ENCODE assay signal across 1 cellular context in the genomic region with DNA sequence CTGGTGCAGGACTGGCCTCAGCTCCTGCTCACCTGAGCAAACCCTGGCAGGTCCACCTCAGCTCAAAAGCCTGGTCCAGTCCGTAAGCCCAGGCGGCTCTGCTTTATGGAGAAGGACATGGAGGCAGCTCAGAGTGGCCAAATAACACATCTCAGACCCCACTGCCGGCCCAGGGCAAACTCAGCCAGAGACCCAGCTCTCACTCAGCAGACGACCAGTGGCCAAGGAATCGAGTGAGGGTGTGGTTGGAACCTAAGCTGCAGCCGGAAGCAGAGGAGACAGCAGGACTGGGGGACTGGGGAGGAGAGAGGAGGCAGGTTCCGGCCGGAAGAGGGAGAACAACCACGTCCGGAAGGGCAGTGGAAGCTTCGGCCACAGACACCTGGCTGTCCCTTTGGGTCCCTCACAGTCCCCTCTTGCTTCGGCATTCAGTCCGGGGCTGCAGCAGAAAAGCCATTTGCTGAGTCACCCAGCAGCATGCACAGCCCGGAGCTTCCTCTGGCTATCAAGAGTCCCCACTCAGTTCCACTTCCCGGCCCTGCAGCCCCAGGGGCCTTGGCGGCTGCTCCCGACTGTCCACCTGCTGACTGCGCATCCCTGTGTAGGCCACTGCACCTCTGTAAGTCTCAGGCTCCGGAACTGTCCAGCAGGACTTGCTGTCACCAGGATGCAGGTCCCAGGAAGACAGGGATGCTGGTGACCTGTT.
TF ChIP-seq lines count a peak whose summit lies in the region.

No MANE protein-coding gene starts in this region.

TF ChIP-seq in K562, 482 proteins besides CTCF, POLR2A, EP300 and RAD21 (continued from another document and continues in another):
- no peak for TF ChIP-seq KAT2B (IDR thresholded peaks at IDR 0.05; ENCODE audit: low read depth, low read length)
- no peak for TF ChIP-seq ZSCAN32 (CRISPR knock-in tag; IDR thresholded peaks at IDR 0.05)
- TF ChIP-seq RCOR1 (IDR thresholded peaks at IDR 0.05; ENCODE audit: borderline replicate concordance in 1 of 2, low read depth in 2 of 2, low read length in 2 of 2): no peak
- peak; percentile 68; the same call in 1 of the 2 replicates for TF ChIP-seq DIDO1 (tag; IDR thresholded peaks at IDR 0.05; ENCODE audit: low read depth)
- TF ChIP-seq FUS (optimal IDR thresholded peaks at IDR 0.05; ENCODE audit: low read depth, low read length): no peak
- TF ChIP-seq XRCC4 (IDR thresholded peaks at IDR 0.05; ENCODE audit: extremely low read depth, insufficient read depth, insufficient read length): no peak
- no peak for TF ChIP-seq ZNF12 (CRISPR knock-in tag; IDR thresholded peaks at IDR 0.05)
- TF ChIP-seq ZFX (CRISPR knock-in tag; IDR thresholded peaks at IDR 0.05): no peak
- TF ChIP-seq ZNF589 (CRISPR knock-in tag; IDR thresholded peaks at IDR 0.05; ENCODE audit: low read depth): no peak
- TF ChIP-seq RBFOX2 (IDR thresholded peaks at IDR 0.05; ENCODE audit: low read depth, low read length): peak; percentile 61
- TF ChIP-seq SMARCB1 (IDR thresholded peaks at IDR 0.05; ENCODE audit: insufficient read length, low read depth): no peak
- TF ChIP-seq DDX20 (tag; IDR thresholded peaks at IDR 0.05; ENCODE audit: low read depth): no peak
- TF ChIP-seq POLR3A (IDR thresholded peaks at IDR 0.05; ENCODE audit: borderline replicate concordance, extremely low read depth, insufficient read depth, insufficient read length): no peak
- no peak for TF ChIP-seq PHB2 (IDR thresholded peaks at IDR 0.05; ENCODE audit: low read depth)
- peak; percentile 72 for TF ChIP-seq MAFG (tag; conservative IDR thresholded peaks at IDR 0.05)
- TF ChIP-seq FIP1L1 (IDR thresholded peaks at IDR 0.05; ENCODE audit: low read depth, low read length, poor library complexity, severe bottlenecking): no peak
- TF ChIP-seq, protein P1, sequence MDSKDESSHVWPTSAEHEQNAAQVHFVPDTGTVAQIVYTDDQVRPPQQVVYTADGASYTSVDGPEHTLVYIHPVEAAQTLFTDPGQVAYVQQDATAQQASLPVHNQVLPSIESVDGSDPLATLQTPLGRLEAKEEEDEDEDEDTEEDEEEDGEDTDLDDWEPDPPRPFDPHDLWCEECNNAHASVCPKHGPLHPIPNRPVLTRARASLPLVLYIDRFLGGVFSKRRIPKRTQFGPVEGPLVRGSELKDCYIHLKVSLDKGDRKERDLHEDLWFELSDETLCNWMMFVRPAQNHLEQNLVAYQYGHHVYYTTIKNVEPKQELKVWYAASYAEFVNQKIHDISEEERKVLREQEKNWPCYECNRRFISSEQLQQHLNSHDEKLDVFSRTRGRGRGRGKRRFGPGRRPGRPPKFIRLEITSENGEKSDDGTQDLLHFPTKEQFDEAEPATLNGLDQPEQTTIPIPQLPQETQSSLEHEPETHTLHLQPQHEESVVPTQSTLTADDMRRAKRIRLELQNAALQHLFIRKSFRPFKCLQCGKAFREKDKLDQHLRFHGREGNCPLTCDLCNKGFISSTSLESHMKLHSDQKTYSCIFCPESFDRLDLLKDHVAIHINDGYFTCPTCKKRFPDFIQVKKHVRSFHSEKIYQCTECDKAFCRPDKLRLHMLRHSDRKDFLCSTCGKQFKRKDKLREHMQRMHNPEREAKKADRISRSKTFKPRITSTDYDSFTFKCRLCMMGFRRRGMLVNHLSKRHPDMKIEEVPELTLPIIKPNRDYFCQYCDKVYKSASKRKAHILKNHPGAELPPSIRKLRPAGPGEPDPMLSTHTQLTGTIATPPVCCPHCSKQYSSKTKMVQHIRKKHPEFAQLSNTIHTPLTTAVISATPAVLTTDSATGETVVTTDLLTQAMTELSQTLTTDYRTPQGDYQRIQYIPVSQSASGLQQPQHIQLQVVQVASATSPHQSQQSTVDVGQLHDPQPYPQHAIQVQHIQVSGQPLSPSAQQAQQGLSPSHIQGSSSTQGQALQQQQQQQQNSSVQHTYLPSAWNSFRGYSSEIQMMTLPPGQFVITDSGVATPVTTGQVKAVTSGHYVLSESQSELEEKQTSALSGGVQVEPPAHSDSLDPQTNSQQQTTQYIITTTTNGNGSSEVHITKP (IDR thresholded peaks at IDR 0.05; ENCODE audit: partially characterized antibody): no peak
- 0 out of 4 replicates have a peak, but pooled peaks have one; percentile 38 to 44 for TF ChIP-seq MAZ (CRISPR knock-in tag; conservative IDR thresholded peaks at IDR 0.05 in 1 of 2, IDR thresholded peaks at IDR 0.05 in 1 of 2)
- TF ChIP-seq LEF1 (IDR thresholded peaks at IDR 0.05): no peak
- peak; percentile 64; the same call in 1 of the 2 replicates for TF ChIP-seq CTBP1 (IDR thresholded peaks at IDR 0.05; ENCODE audit: borderline replicate concordance)
- TF ChIP-seq, protein P2, sequence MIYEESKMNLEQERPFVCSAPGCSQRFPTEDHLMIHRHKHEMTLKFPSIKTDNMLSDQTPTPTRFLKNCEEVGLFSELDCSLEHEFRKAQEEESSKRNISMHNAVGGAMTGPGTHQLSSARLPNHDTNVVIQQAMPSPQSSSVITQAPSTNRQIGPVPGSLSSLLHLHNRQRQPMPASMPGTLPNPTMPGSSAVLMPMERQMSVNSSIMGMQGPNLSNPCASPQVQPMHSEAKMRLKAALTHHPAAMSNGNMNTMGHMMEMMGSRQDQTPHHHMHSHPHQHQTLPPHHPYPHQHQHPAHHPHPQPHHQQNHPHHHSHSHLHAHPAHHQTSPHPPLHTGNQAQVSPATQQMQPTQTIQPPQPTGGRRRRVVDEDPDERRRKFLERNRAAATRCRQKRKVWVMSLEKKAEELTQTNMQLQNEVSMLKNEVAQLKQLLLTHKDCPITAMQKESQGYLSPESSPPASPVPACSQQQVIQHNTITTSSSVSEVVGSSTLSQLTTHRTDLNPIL (CRISPR knock-in tag; IDR thresholded peaks at IDR 0.05): no peak
- no peak for TF ChIP-seq BDP1 (IDR thresholded peaks at IDR 0.05; ENCODE audit: insufficient read depth, insufficient read length)
- TF ChIP-seq MECOM (CRISPR knock-in tag; IDR thresholded peaks at IDR 0.05): no peak
- TF ChIP-seq RBM34 (IDR thresholded peaks at IDR 0.05; ENCODE audit: borderline replicate concordance, insufficient read depth, low read length): no peak
- TF ChIP-seq COPS2 (conservative IDR thresholded peaks at IDR 0.05): no peak
- TF ChIP-seq SREBF1 (IDR thresholded peaks at IDR 0.05; ENCODE audit: borderline replicate concordance, low read depth, low read length): no peak
- no peak for TF ChIP-seq ZNF551 (CRISPR knock-in tag; IDR thresholded peaks at IDR 0.05)
- TF ChIP-seq, protein P3, sequence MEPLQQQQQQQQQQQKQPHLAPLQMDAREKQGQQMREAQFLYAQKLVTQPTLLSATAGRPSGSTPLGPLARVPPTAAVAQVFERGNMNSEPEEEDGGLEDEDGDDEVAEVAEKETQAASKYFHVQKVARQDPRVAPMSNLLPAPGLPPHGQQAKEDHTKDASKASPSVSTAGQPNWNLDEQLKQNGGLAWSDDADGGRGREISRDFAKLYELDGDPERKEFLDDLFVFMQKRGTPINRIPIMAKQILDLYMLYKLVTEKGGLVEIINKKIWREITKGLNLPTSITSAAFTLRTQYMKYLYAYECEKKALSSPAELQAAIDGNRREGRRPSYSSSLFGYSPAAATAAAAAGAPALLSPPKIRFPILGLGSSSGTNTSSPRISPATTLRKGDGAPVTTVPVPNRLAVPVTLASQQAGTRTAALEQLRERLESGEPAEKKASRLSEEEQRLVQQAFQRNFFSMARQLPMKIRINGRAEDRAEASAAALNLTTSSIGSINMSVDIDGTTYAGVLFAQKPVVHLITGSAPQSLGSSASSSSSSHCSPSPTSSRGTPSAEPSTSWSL (CRISPR knock-in tag; IDR thresholded peaks at IDR 0.05; ENCODE audit: borderline replicate concordance): no peak
- peak; percentile 72 for TF ChIP-seq ZNF316 (IDR thresholded peaks at IDR 0.05)
- TF ChIP-seq NR3C1 (CRISPR knock-in tag; IDR thresholded peaks at IDR 0.05): no peak
- no peak for TF ChIP-seq CBFA2T2 (conservative IDR thresholded peaks at IDR 0.05)
- TF ChIP-seq JUND (IDR thresholded peaks at IDR 0.05; ENCODE audit: borderline replicate concordance, low read depth, low read length): peak; percentile 14; the same call in 1 of the 2 replicates
- no peak for TF ChIP-seq JUND (tag; IDR thresholded peaks at IDR 0.05; ENCODE audit: borderline replicate concordance, low read depth, low read length)
- TF ChIP-seq ZNF785 (CRISPR knock-in tag; IDR thresholded peaks at IDR 0.05): no peak
- no peak for TF ChIP-seq FOXJ3 (CRISPR knock-in tag; IDR thresholded peaks at IDR 0.05)
- TF ChIP-seq, protein P4, sequence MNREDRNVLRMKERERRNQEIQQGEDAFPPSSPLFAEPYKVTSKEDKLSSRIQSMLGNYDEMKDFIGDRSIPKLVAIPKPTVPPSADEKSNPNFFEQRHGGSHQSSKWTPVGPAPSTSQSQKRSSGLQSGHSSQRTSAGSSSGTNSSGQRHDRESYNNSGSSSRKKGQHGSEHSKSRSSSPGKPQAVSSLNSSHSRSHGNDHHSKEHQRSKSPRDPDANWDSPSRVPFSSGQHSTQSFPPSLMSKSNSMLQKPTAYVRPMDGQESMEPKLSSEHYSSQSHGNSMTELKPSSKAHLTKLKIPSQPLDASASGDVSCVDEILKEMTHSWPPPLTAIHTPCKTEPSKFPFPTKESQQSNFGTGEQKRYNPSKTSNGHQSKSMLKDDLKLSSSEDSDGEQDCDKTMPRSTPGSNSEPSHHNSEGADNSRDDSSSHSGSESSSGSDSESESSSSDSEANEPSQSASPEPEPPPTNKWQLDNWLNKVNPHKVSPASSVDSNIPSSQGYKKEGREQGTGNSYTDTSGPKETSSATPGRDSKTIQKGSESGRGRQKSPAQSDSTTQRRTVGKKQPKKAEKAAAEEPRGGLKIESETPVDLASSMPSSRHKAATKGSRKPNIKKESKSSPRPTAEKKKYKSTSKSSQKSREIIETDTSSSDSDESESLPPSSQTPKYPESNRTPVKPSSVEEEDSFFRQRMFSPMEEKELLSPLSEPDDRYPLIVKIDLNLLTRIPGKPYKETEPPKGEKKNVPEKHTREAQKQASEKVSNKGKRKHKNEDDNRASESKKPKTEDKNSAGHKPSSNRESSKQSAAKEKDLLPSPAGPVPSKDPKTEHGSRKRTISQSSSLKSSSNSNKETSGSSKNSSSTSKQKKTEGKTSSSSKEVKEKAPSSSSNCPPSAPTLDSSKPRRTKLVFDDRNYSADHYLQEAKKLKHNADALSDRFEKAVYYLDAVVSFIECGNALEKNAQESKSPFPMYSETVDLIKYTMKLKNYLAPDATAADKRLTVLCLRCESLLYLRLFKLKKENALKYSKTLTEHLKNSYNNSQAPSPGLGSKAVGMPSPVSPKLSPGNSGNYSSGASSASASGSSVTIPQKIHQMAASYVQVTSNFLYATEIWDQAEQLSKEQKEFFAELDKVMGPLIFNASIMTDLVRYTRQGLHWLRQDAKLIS (CRISPR knock-in tag; IDR thresholded peaks at IDR 0.05): no peak
- TF ChIP-seq POLR2G (IDR thresholded peaks at IDR 0.05; ENCODE audit: low read depth, low read length): peak; percentile 43; the same call in 1 of the 2 replicates
- TF ChIP-seq ELF1 (tag; IDR thresholded peaks at IDR 0.05): peak; percentile 65; the same call in 1 of the 2 replicates
- no peak for TF ChIP-seq NFIX (CRISPR knock-in tag; IDR thresholded peaks at IDR 0.05; ENCODE audit: low read depth)
- TF ChIP-seq, protein P5, sequence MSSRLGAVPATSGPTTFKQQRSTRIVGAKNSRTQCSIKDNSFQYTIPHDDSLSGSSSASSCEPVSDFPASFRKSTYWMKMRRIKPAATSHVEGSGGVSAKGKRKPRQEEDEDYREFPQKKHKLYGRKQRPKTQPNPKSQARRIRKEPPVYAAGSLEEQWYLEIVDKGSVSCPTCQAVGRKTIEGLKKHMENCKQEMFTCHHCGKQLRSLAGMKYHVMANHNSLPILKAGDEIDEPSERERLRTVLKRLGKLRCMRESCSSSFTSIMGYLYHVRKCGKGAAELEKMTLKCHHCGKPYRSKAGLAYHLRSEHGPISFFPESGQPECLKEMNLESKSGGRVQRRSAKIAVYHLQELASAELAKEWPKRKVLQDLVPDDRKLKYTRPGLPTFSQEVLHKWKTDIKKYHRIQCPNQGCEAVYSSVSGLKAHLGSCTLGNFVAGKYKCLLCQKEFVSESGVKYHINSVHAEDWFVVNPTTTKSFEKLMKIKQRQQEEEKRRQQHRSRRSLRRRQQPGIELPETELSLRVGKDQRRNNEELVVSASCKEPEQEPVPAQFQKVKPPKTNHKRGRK (tag; IDR thresholded peaks at IDR 0.05): no peak
- no peak for TF ChIP-seq SUPT5H (IDR thresholded peaks at IDR 0.05)
- no peak for TF ChIP-seq ZNF444 (CRISPR knock-in tag; IDR thresholded peaks at IDR 0.05)
- no peak for TF ChIP-seq TAF1 (IDR thresholded peaks at IDR 0.05; ENCODE audit: control insufficient read depth, extremely low read depth, insufficient read depth, low read length, severe bottlenecking)
- no peak for TF ChIP-seq HDAC6 (IDR thresholded peaks at IDR 0.05; ENCODE audit: low read depth, low read length)
- TF ChIP-seq, protein P6, sequence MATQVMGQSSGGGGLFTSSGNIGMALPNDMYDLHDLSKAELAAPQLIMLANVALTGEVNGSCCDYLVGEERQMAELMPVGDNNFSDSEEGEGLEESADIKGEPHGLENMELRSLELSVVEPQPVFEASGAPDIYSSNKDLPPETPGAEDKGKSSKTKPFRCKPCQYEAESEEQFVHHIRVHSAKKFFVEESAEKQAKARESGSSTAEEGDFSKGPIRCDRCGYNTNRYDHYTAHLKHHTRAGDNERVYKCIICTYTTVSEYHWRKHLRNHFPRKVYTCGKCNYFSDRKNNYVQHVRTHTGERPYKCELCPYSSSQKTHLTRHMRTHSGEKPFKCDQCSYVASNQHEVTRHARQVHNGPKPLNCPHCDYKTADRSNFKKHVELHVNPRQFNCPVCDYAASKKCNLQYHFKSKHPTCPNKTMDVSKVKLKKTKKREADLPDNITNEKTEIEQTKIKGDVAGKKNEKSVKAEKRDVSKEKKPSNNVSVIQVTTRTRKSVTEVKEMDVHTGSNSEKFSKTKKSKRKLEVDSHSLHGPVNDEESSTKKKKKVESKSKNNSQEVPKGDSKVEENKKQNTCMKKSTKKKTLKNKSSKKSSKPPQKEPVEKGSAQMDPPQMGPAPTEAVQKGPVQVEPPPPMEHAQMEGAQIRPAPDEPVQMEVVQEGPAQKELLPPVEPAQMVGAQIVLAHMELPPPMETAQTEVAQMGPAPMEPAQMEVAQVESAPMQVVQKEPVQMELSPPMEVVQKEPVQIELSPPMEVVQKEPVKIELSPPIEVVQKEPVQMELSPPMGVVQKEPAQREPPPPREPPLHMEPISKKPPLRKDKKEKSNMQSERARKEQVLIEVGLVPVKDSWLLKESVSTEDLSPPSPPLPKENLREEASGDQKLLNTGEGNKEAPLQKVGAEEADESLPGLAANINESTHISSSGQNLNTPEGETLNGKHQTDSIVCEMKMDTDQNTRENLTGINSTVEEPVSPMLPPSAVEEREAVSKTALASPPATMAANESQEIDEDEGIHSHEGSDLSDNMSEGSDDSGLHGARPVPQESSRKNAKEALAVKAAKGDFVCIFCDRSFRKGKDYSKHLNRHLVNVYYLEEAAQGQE (CRISPR knock-in tag; IDR thresholded peaks at IDR 0.05; ENCODE audit: low read depth): 0 out of 2 replicates have a peak, but pooled peaks have one; percentile 41
- TF ChIP-seq SAP30 (IDR thresholded peaks at IDR 0.05; ENCODE audit: borderline replicate concordance, insufficient read depth, low read depth, low read length, poor library complexity, severe bottlenecking): no peak
- peak; percentile 51; the same call in 1 of the 2 replicates for TF ChIP-seq PHF8 (IDR thresholded peaks at IDR 0.05; ENCODE audit: borderline replicate concordance, low read length)
- no peak for TF ChIP-seq PCBP2 (IDR thresholded peaks at IDR 0.05; ENCODE audit: low read depth, low read length, poor library complexity, severe bottlenecking)
- TF ChIP-seq ZNF696 (CRISPR knock-in tag; conservative IDR thresholded peaks at IDR 0.05): no peak
- no peak for TF ChIP-seq MEF2D (tag; conservative IDR thresholded peaks at IDR 0.05; ENCODE audit: low read depth)
- peak; percentile 95 for TF ChIP-seq GABPA (tag; conservative IDR thresholded peaks at IDR 0.05; ENCODE audit: low read depth)
- no peak for TF ChIP-seq ZNF347 (CRISPR knock-in tag; IDR thresholded peaks at IDR 0.05; ENCODE audit: low read depth)
- peak; percentile 34; the same call in 1 of the 2 replicates for TF ChIP-seq MAFF (IDR thresholded peaks at IDR 0.05; ENCODE audit: low read length)
